ENCODE assay signal across 15 cellular contexts in genomic region chrX:81336455-81337144, GRCh38.
"Had no signal": no experiment of that assay in that cellular context is flagged by ENCODE, and none has a peak within 500 bp of the region (broad histone marks: within the 10 kb centered on the region; RNA-seq: fewer than 3 reads in every experiment).

No MANE protein-coding gene starts in this region.

- H3K27ac Mint-ChIP-seq: activated CD4-positive, alpha-beta memory T cell treated with anti-CD3 and anti-CD28 coated beads, Interleukin-2, amount 10 ng/mL, durations not matched to agents 7 days and 5 days; activated CD4-positive, alpha-beta T cell treated with anti-CD3 and anti-CD28 coated beads for 36 hours; dendritic cell treated with granulocyte-macrophage colony-stimulating factor and Interleukin-4, amounts not matched to agents 40 ng/mL and 50 ng/mL, for 4 days; effector memory CD8-positive, alpha-beta T cell; stimulated activated naive CD8-positive, alpha-beta T cell treated with anti-CD3 and anti-CD28 coated beads, Interleukin-15, amount 100 ng/mL, for 72 hours; T-cell had no signal

- H3K36me3 ChIP-seq: heart right ventricle had no signal

- H3K27me3 Mint-ChIP-seq: activated CD4-positive, alpha-beta memory T cell treated with anti-CD3 and anti-CD28 coated beads, Interleukin-2, amount 10 ng/mL, durations not matched to agents 7 days and 5 days; activated CD4-positive, alpha-beta T cell treated with anti-CD3 and anti-CD28 coated beads for 36 hours; dendritic cell treated with granulocyte-macrophage colony-stimulating factor and Interleukin-4, amounts not matched to agents 40 ng/mL and 50 ng/mL, for 4 days; effector memory CD8-positive, alpha-beta T cell; stimulated activated naive CD8-positive, alpha-beta T cell treated with anti-CD3 and anti-CD28 coated beads, Interleukin-15, amount 100 ng/mL, for 72 hours had no signal

- H3K4me1 Mint-ChIP-seq: T-cell had no signal

- H3K4me3 ChIP-seq: heart right ventricle had no signal

- H3K9me3 Mint-ChIP-seq: effector memory CD8-positive, alpha-beta T cell had no signal

- H3K4me3 Mint-ChIP-seq: activated CD4-positive, alpha-beta memory T cell treated with anti-CD3 and anti-CD28 coated beads, Interleukin-2, amount 10 ng/mL, durations not matched to agents 7 days and 5 days; activated CD4-positive, alpha-beta T cell treated with anti-CD3 and anti-CD28 coated beads for 36 hours; activated T-cell treated with anti-CD3 and anti-CD28 coated beads, Interleukin-2, amount 50 U/mL, for 72 hours; dendritic cell treated with granulocyte-macrophage colony-stimulating factor and Interleukin-4, amounts not matched to agents 40 ng/mL and 50 ng/mL, for 4 days; effector memory CD8-positive, alpha-beta T cell; stimulated activated naive CD8-positive, alpha-beta T cell treated with anti-CD3 and anti-CD28 coated beads, Interleukin-15, amount 100 ng/mL, for 72 hours; T-cell had no signal

- ATAC-seq: activated CD4-positive, alpha-beta T cell treated with anti-CD3 and anti-CD28 coated beads for 36 hours; activated T-cell treated with anti-CD3 and anti-CD28 coated beads, Interleukin-2, amount 50 U/mL, for 72 hours; effector memory CD8-positive, alpha-beta T cell; heart right ventricle; left ventricle myocardium superior; stimulated activated naive CD8-positive, alpha-beta T cell treated with anti-CD3 and anti-CD28 coated beads, Interleukin-15, amount 100 ng/mL, for 72 hours; T-cell had no signal

- H3K27ac ChIP-seq: heart right ventricle had no signal

- H3K27me3 ChIP-seq: heart right ventricle had no signal

- DNase-seq: activated CD4-positive, alpha-beta memory T cell treated with anti-CD3 and anti-CD28 coated beads, Interleukin-2, amount 10 ng/mL, durations not matched to agents 7 days and 5 days; activated CD4-positive, alpha-beta T cell treated with anti-CD3 and anti-CD28 coated beads for 36 hours; activated CD8-positive, alpha-beta memory T cell treated with anti-CD3 and anti-CD28 coated beads, Interleukin-2, amount 50 U/mL, for 4 hours; activated gamma-delta T cell treated with Interleukin-2 at 50 U/mL for 16 hours; activated T-cell treated with anti-CD3 and anti-CD28 coated beads, Interleukin-2, amount 50 U/mL, for 72 hours; caudate nucleus; effector memory CD8-positive, alpha-beta T cell; foreskin melanocyte; heart right ventricle; left ventricle myocardium superior; stimulated activated CD4-positive, alpha-beta T cell treated with anti-CD3 and anti-CD28 coated beads, Interleukin-4, amount 100 ng/mL, for 4 hours; stimulated activated naive CD8-positive, alpha-beta T cell treated with anti-CD3 and anti-CD28 coated beads, Interleukin-15, amount 100 ng/mL, for 72 hours; T-cell; T1000 had no signal
